10 cellular contexts compared by ENCODE assay signal in the genomic region with DNA sequence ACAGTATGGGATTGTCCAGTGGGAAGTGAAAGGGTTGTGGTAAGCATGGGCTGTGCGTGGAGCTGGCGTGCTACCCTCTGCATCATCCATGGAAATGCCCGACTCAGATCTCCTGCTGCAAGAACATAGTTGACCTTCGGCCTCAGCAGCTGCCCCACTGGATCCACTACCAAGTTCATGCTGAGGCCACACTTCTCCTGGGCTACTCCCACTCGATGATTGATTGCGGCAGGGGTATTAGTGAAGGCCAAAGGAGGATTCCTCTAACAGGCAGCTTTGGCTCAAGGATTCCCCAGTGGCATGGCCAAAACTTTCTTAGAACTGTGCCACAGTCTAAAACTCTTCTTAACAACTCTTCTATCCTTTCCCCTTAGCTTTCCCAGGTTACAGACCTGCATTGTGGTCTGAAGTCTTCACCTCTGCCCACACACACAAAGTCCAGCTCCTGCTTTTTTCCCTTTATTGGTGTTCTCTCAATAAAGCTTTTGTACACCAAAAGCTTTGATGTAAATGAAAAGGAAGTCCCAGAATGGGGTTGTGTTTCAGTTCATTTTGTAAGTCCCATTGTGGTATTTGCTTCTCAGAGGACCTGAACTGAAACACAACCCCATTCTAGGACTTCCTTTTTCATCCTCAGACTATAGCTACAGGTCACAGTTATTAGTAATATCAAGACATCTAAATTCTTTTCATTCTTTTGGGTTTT. TPM values are rescaled to one million over a fixed set of nuclear protein-coding genes. Genes with fewer than 3 reads are reported as not detected.
DNase-seq lines count a peak whose midpoint lies in the region; ATAC-seq and TF ChIP-seq lines count a peak whose summit lies in the region.
"Had no signal": no experiment of that assay in that cellular context is flagged by ENCODE, and none has a peak within 500 bp of the region (broad histone marks: within the 10 kb centered on the region; RNA-seq: fewer than 3 reads in every experiment).

No MANE protein-coding gene starts in this region.

- H3K4me1 ChIP-seq in OCI-LY7 (ENCODE audit: insufficient read depth, low read length, poor library complexity, severe bottlenecking), result peaks cover 55% of the 10 kb centered on the region
- H3K4me1 ChIP-seq: BE2C had no signal

- H3K9me3 ChIP-seq in OCI-LY7 (ENCODE audit: low read length), result no peaks in the 10 kb centered on the region
- H3K9me3 ChIP-seq: BE2C had no signal

- peak; percentile 77 for DNase-seq in CD1c-positive myeloid dendritic cell (ENCODE audit: extremely low spot score)
- peak; percentile 73 for DNase-seq in OCI-LY7 (ENCODE audit: low spot score)
- DNase-seq in AG08396 (ENCODE audit: low spot score), result no peak
- DNase-seq in middle frontal gyrus (ENCODE audit: extremely low spot score, low spot score), result no peak
- DNase-seq in HFFc6, result no peak
- no peak for DNase-seq in naive thymus-derived CD8-positive, alpha-beta T cell
- DNase-seq: BE2C, SHP77 had no signal

- BruUV-seq in OCI-LY7 (replicated peaks; lab: Mats Ljungman, UMichigan), result no TSS peak

- peak overlapping the region; percentile 58 for H3K27ac ChIP-seq in OCI-LY7 (ENCODE audit: low read depth, low read length, poor library complexity, severe bottlenecking)

- peak overlapping the region; percentile 72 for H3K4me2 ChIP-seq in OCI-LY7 (ENCODE audit: low read length)

- POLR2A ChIA-PET in OCI-LY7 (lab: Charles Lee), result interaction anchor here (0.6 to 3.6 kb wide), 12 partner anchors 9 to 1002 kb away, joined by 3 to 11 read pairs (median 4); no protein-coding TSS in a partner anchor
- POLR2A ChIA-PET in naive thymus-derived CD8-positive, alpha-beta T cell (lab: Charles Lee), result no interaction called here

- H3K27ac Mint-ChIP-seq in HFFc6, result no peak overlapping the region
- peak overlapping the region in 1 of 10 donors; percentile 57 for H3K27ac Mint-ChIP-seq in naive thymus-derived CD8-positive, alpha-beta T cell

- no peaks in the 10 kb centered on the region for H3K9me2 ChIP-seq in OCI-LY7 (ENCODE audit: insufficient read depth, low read length)

- H3K27me3 Mint-ChIP-seq in HFFc6 (ENCODE audit: insufficient read depth), result peaks cover under 1% of the 10 kb centered on the region; the same call in 1 of the 2 replicates
- H3K27me3 Mint-ChIP-seq in naive thymus-derived CD8-positive, alpha-beta T cell, result peaks cover 0 to 2% (median 0%) of the 10 kb centered on the region in 5 donors

- H3K36me3 ChIP-seq in OCI-LY7 (ENCODE audit: insufficient read depth, low read length), result no peaks in the 10 kb centered on the region
- H3K36me3 ChIP-seq: BE2C had no signal

- H3K4me3 Mint-ChIP-seq in HFFc6, result no peak overlapping the region
- H3K4me3 Mint-ChIP-seq in naive thymus-derived CD8-positive, alpha-beta T cell, result no peak overlapping the region

- peaks cover 3% of the 10 kb centered on the region; the same call in 1 of the 2 replicates for H3K79me2 ChIP-seq in OCI-LY7 (ENCODE audit: insufficient read depth, low read depth, low read length)

- intact Hi-C loops in OCI-LY7 (cut with micrococcal nuclease; ENCODE audit: unreplicated experiment), result loop anchor here (10.0 kb wide), 2 partner anchors 853 to 1373 kb away; no protein-coding TSS in a partner anchor

- no peaks in the 10 kb centered on the region for H4K20me1 ChIP-seq in OCI-LY7 (ENCODE audit: insufficient read depth, low read length)

- no peaks in the 10 kb centered on the region for H3K36me3 Mint-ChIP-seq in HFFc6 (ENCODE audit: low read depth)
- H3K36me3 Mint-ChIP-seq in naive thymus-derived CD8-positive, alpha-beta T cell, result no peaks in the 10 kb centered on the region

- TF ChIP-seq CTCF in OCI-LY7 (conservative IDR thresholded peaks at IDR 0.05; ENCODE audit: low read length), result no peak
- no peak for TF ChIP-seq CTCF in HFFc6 (IDR thresholded peaks at IDR 0.05)

- peak overlapping the region; percentile 27 for H3K4me3 ChIP-seq in OCI-LY7 (ENCODE audit: low read depth, low read length, poor library complexity, severe bottlenecking)

- CTCF ChIA-PET in OCI-LY7 (lab: Charles Lee; ENCODE audit: unreplicated experiment), result no interaction called here

- peaks cover 32% of the 10 kb centered on the region for H3K4me1 Mint-ChIP-seq in HFFc6 (ENCODE audit: low read depth)
- H3K4me1 Mint-ChIP-seq in naive thymus-derived CD8-positive, alpha-beta T cell, result peaks cover 13 to 31% (median 22%) of the 10 kb centered on the region in 4 donors

- ATAC-seq in GM19372 (IDR thresholded peaks at IDR 0.05; ENCODE audit: low read depth, unreplicated experiment) (peak; percentile 60), HG03039 (IDR thresholded peaks at IDR 0.05; ENCODE audit: unreplicated experiment) (peak; percentile 63)
- ATAC-seq in naive thymus-derived CD8-positive, alpha-beta T cell, result no peak

- H2AFZ ChIP-seq in OCI-LY7 (ENCODE audit: low read length), result peak overlapping the region; percentile 78

- no peaks in the 10 kb centered on the region for H3K9me3 Mint-ChIP-seq in HFFc6
- H3K9me3 Mint-ChIP-seq in naive thymus-derived CD8-positive, alpha-beta T cell, result no peaks in the 10 kb centered on the region

RNA-seq across cellular contexts. Expression of gene TBC1D5, which starts 4.9 kb away (rescaled TPM):
- 82.4 and 85.5 TPM in 2 replicates for total RNA-seq in OCI-LY7 (2014; rRNA removed; shearing (Covaris generic))
- total RNA-seq in OCI-LY7 (2022), result 78.5 and 90.5 TPM in 2 replicates
- 10 to 100 TPM; 37.2 to 46.0 (median 40.1) TPM for total RNA-seq in HFFc6 (2021; fragmentation: NEBNext Ultra II Directional; extraction: Animal tissue kit (Norgen Biotek cat#: 25700))
- total RNA-seq in naive thymus-derived CD8-positive, alpha-beta T cell, result 10 to 100 TPM; 31.5 to 34.7 TPM
- 10 to 100 TPM; 21.8 to 27.2 (median 23.5) TPM for polyA plus RNA-seq in naive thymus-derived CD8-positive, alpha-beta T cell

Comparison
In these comparisons a context has a peak if more than half of its experiments do, and no peak if none do; other contexts are left out.
1. DNase-seq: peak in CD1c-positive myeloid dendritic cell (single experiment) and OCI-LY7 (single experiment); none in AG08396 (single experiment), middle frontal gyrus (single experiment), HFFc6 (single experiment) and naive thymus-derived CD8-positive, alpha-beta T cell (0 of 10).
2. ATAC-seq: peak in GM19372 (single experiment) and HG03039 (single experiment); none in naive thymus-derived CD8-positive, alpha-beta T cell (0 of 2).